ENCODE assay signal across 8 cellular contexts in genomic region chr5:143182901-143183820, GRCh38.
DNase-seq lines count a peak whose midpoint lies in the region; ATAC-seq, FAIRE-seq and TF ChIP-seq lines count a peak whose summit lies in the region.

No MANE protein-coding gene starts in this region.

- no peak for TF ChIP-seq POLR2A in H54 (IDR thresholded peaks at IDR 0.05; ENCODE audit: low read depth, low read length)
- no peak for TF ChIP-seq POLR2A in sigmoid colon (IDR thresholded peaks at IDR 0.05)

- ATAC-seq in GM21526 (IDR thresholded peaks at IDR 0.05; ENCODE audit: low FRiP score, unreplicated experiment) = peak; percentile 52

- H3K27me3 Mint-ChIP-seq in activated naive CD8-positive, alpha-beta T cell = no peaks in the 10 kb centered on the region

- no peak for TF ChIP-seq EP300 in sigmoid colon (IDR thresholded peaks at IDR 0.05)

- peak overlapping the region; percentile 30 for H3K4me3 Mint-ChIP-seq in activated naive CD8-positive, alpha-beta T cell

- 53% methylated on average over 15 of the region's 15 CpGs for WGBS in sigmoid colon, 2 donors

- DNase-seq in GM13977 (ENCODE audit: low spot score) (peak; percentile 36), Kasumi-1 (lab: John Stamatoyannopoulos, UW) (peak; percentile 65 to 82), H54 (ENCODE audit: insufficient read length, low spot score) (no peak), NCI-H446 (lab: John Stamatoyannopoulos, UW) (no peak), sigmoid colon (no peak)

- H3K9me3 Mint-ChIP-seq in activated naive CD8-positive, alpha-beta T cell (ENCODE audit: low read depth) = peaks cover 5% of the 10 kb centered on the region

- no peak overlapping the region for H3K9ac ChIP-seq in skeletal muscle satellite cell (ENCODE audit: low read depth, low read length)

- H3K4me2 ChIP-seq in skeletal muscle satellite cell (ENCODE audit: low read length) = peak overlapping the region; percentile 13

- H3K9me3 ChIP-seq in skeletal muscle satellite cell (replicated peaks; ENCODE audit: low read length) (no peaks in the 10 kb centered on the region), sigmoid colon (no peaks in the 10 kb centered on the region)

- peak overlapping the region; percentile 84 for H3K27ac Mint-ChIP-seq in activated naive CD8-positive, alpha-beta T cell

- H3K4me3 ChIP-seq in skeletal muscle satellite cell (ENCODE audit: low read length) (no peak overlapping the region), sigmoid colon (no peak overlapping the region)

- H3K36me3 Mint-ChIP-seq in activated naive CD8-positive, alpha-beta T cell = peaks cover 20% of the 10 kb centered on the region

- no peak for TF ChIP-seq CTCF in GM13977 (IDR thresholded peaks at IDR 0.05; ENCODE audit: extremely low read depth, insufficient read depth, missing control alignments)
- TF ChIP-seq CTCF in sigmoid colon (IDR thresholded peaks at IDR 0.05) = no peak

- H3K36me3 ChIP-seq in skeletal muscle satellite cell (ENCODE audit: insufficient read depth, low read length) (no peaks in the 10 kb centered on the region), sigmoid colon (no peaks in the 10 kb centered on the region)

- H3K4me1 Mint-ChIP-seq in activated naive CD8-positive, alpha-beta T cell (ENCODE audit: low read depth) = peaks cover 20% of the 10 kb centered on the region

- intact Hi-C loops in sigmoid colon (cut with DNase I) = no loop called here

- in situ Hi-C loops in GM13977 (cut with MboI; ENCODE audit: low pct_unique_long_range_greater_than_20kb, low sequenced_read_pairs, unreplicated experiment) = no loop called here

- H3K27ac ChIP-seq in sigmoid colon = no peak overlapping the region

- FAIRE-seq in H54 (lab: Jason Lieb, UNC) = no peak

- H3K27me3 ChIP-seq in skeletal muscle satellite cell (ENCODE audit: control insufficient read depth, insufficient read depth, low read length) = no peaks in the 10 kb centered on the region
- no peaks in the 10 kb centered on the region for H3K27me3 ChIP-seq in sigmoid colon

- peaks cover 19% of the 10 kb centered on the region for H3K4me1 ChIP-seq in skeletal muscle satellite cell (ENCODE audit: control insufficient read depth, insufficient read depth, low read length)
- H3K4me1 ChIP-seq in sigmoid colon = peaks cover 0 to 9% (median 5%) of the 10 kb centered on the region in 4 donors

Comparison
In these comparisons a context has a peak if more than half of its experiments do, and no peak if none do; other contexts are left out.
1. DNase-seq: peak in GM13977 (single experiment) and Kasumi-1 (2 of 2); none in H54 (single experiment), NCI-H446 (0 of 2) and sigmoid colon (single experiment).